Comparison of ENCODE assay signal across 21 cellular contexts in the genomic region with DNA sequence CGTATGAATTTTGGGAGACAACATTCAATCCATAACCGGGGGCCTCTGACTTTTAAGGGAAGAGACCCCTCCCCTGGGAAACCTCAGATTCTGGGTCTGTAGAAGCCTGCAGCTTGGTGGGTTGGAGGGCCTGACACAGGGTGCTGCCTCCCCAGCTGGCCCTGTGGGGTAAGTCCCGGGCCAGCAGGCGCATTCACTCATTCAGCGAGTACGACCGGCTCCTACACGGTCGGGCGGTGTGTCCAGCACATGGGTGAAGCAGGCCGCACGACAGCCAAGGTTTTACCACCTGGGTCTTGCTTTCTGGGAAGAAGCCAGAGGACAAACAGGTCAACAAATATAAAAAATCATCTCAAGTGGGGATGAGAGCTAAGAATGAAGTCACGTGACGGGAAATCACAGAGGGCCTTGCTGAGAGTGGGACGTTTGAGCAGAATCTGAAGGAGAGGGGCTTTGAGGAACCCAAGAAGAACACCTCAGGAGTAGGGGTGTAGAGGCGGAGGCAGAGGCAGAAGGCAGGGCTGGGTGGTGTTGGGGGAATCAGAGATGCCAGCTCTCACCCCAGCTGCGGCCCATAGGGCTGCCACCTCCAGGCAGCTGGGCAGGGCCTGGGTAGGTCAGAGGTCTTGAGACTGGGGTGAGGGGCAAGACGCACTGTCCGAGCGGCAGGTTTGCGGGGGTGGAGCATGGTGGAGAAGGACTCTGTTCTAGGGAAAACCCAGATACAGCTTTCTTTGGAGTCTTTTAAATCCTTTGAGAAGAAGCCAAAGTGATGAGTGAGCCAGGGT.
"Had no signal": no experiment of that assay in that cellular context is flagged by ENCODE, and none has a peak within 500 bp of the region (broad histone marks: within the 10 kb centered on the region; RNA-seq: fewer than 3 reads in every experiment).

No MANE protein-coding gene starts in this region.

- H3K36me3 Mint-ChIP-seq: immature natural killer cell; memory B cell; mesothelial cell of epicardium; natural killer cell; stimulated activated memory B cell treated with anti-CD40 and anti-IgM and Interleukin-4, amounts not matched to agents 10 μg/mL and 1 μg/mL and 100 μg/mL, for 72 hours had no signal

- H3K4me3 Mint-ChIP-seq: immature natural killer cell; memory B cell; mesothelial cell of epicardium; natural killer cell; stimulated activated memory B cell treated with anti-CD40 and anti-IgM and Interleukin-4, amounts not matched to agents 10 μg/mL and 1 μg/mL and 100 μg/mL, for 72 hours; stimulated activated naive CD8-positive, alpha-beta T cell treated with anti-CD3 and anti-CD28 coated beads, Interleukin-15, Interleukin-2, amounts not matched to agents 100 ng/mL and 50 ng/mL, for 24 hours had no signal

- H3K9me3 ChIP-seq: colonic mucosa, esophagus squamous epithelium, left ventricle myocardium inferior, lower lobe of right lung, neutrophil, testis, tibial nerve, upper lobe of right lung, vagina had no signal

- FAIRE-seq: keratinocyte had no signal

- H3K36me3 ChIP-seq: colonic mucosa, esophagus squamous epithelium, gastroesophageal sphincter, left ventricle myocardium inferior, lower lobe of right lung, neutrophil, tibial nerve, upper lobe of right lung, vagina had no signal

- H3K27me3 ChIP-seq: colonic mucosa, esophagus squamous epithelium, gastroesophageal sphincter, neutrophil, testis, tibial nerve, upper lobe of right lung, vagina had no signal

- H3K27ac ChIP-seq: colonic mucosa, esophagus squamous epithelium, gastroesophageal sphincter, left ventricle myocardium inferior, lower lobe of right lung, neutrophil, testis, tibial nerve, upper lobe of right lung, vagina had no signal

- ATAC-seq: gastroesophageal sphincter; lower lobe of right lung; natural killer cell; right cardiac atrium; stimulated activated memory B cell treated with anti-CD40 and anti-IgM and Interleukin-4, amounts not matched to agents 10 μg/mL and 1 μg/mL and 100 μg/mL, for 72 hours; upper lobe of right lung had no signal

- DNase-seq: colonic mucosa; dermis blood vessel endothelial cell; esophagus squamous epithelium; foreskin fibroblast; immature natural killer cell; left ventricle myocardium inferior; lower lobe of right lung; natural killer cell; stimulated activated CD4-positive, alpha-beta T cell treated with anti-CD3 and anti-CD28 coated beads, Interleukin-4, amount 100 ng/mL, for 24 hours; testis; upper lobe of right lung had no signal

- H3K9me3 Mint-ChIP-seq: immature natural killer cell, mesothelial cell of epicardium, natural killer cell had no signal

- H3K4me1 Mint-ChIP-seq: immature natural killer cell; memory B cell; mesothelial cell of epicardium; natural killer cell; stimulated activated memory B cell treated with anti-CD40 and anti-IgM and Interleukin-4, amounts not matched to agents 10 μg/mL and 1 μg/mL and 100 μg/mL, for 72 hours had no signal

- H3K4me1 ChIP-seq: colonic mucosa, esophagus squamous epithelium, gastroesophageal sphincter, left ventricle myocardium inferior, lower lobe of right lung, tibial nerve, upper lobe of right lung, vagina had no signal

- H3K4me3 ChIP-seq: colonic mucosa, esophagus squamous epithelium, gastroesophageal sphincter, left ventricle myocardium inferior, lower lobe of right lung, testis, tibial nerve, upper lobe of right lung, vagina had no signal

- H3K27me3 Mint-ChIP-seq: stimulated activated naive CD8-positive, alpha-beta T cell treated with anti-CD3 and anti-CD28 coated beads, Interleukin-15, Interleukin-2, amounts not matched to agents 100 ng/mL and 50 ng/mL, for 24 hours had no signal

- H3K27ac Mint-ChIP-seq: immature natural killer cell; memory B cell; mesothelial cell of epicardium; natural killer cell; stimulated activated memory B cell treated with anti-CD40 and anti-IgM and Interleukin-4, amounts not matched to agents 10 μg/mL and 1 μg/mL and 100 μg/mL, for 72 hours; stimulated activated naive CD8-positive, alpha-beta T cell treated with anti-CD3 and anti-CD28 coated beads, Interleukin-15, Interleukin-2, amounts not matched to agents 100 ng/mL and 50 ng/mL, for 24 hours had no signal
